1 cellular context compared by ENCODE assay signal in the genomic region with DNA sequence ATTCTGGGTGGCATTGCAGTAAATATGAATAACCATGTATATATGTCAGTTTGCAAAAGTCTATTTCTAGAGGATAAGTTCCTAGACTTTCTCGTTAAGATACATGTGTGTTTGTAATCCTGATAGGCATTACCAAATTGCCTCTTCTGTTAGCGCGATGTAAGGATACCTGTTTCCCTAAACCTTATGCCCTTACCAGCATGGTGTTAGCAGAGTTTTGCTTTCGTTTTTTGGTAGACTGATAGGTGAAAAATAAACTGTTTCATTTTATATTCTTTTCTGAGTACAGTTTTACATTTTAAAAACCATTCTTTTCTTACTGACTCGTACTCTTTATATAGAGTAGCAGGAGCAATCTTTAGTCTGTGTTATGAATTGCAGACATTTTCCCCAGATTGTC.
TF ChIP-seq lines count a peak whose summit lies in the region.

No MANE protein-coding gene starts in this region.

TF ChIP-seq in K562, 482 proteins besides CTCF, POLR2A, EP300 and RAD21 (continued from another document):
- TF ChIP-seq SFPQ (IDR thresholded peaks at IDR 0.05; ENCODE audit: low read depth, low read length) (no peak), ZSCAN32 (CRISPR knock-in tag; IDR thresholded peaks at IDR 0.05) (no peak), NFE2L1 (tag; IDR thresholded peaks at IDR 0.05; ENCODE audit: borderline replicate concordance, low read depth) (no peak), JUND (IDR thresholded peaks at IDR 0.05; ENCODE audit: borderline replicate concordance, low read depth, low read length) (no peak), JUND (tag; IDR thresholded peaks at IDR 0.05; ENCODE audit: borderline replicate concordance, low read depth, low read length) (no peak), ARID1B (IDR thresholded peaks at IDR 0.05) (no peak), POLR3A (IDR thresholded peaks at IDR 0.05; ENCODE audit: borderline replicate concordance, extremely low read depth, insufficient read depth, insufficient read length) (no peak), ZNF511 (CRISPR knock-in tag; IDR thresholded peaks at IDR 0.05) (no peak), ZNF449 (CRISPR knock-in tag; IDR thresholded peaks at IDR 0.05) (no peak), KDM4B (IDR thresholded peaks at IDR 0.05; ENCODE audit: borderline replicate concordance in 2 of 2, low read depth in 1 of 2) (no peak)
